Comparison of ENCODE assay signal across 9 cellular contexts in the genomic region with DNA sequence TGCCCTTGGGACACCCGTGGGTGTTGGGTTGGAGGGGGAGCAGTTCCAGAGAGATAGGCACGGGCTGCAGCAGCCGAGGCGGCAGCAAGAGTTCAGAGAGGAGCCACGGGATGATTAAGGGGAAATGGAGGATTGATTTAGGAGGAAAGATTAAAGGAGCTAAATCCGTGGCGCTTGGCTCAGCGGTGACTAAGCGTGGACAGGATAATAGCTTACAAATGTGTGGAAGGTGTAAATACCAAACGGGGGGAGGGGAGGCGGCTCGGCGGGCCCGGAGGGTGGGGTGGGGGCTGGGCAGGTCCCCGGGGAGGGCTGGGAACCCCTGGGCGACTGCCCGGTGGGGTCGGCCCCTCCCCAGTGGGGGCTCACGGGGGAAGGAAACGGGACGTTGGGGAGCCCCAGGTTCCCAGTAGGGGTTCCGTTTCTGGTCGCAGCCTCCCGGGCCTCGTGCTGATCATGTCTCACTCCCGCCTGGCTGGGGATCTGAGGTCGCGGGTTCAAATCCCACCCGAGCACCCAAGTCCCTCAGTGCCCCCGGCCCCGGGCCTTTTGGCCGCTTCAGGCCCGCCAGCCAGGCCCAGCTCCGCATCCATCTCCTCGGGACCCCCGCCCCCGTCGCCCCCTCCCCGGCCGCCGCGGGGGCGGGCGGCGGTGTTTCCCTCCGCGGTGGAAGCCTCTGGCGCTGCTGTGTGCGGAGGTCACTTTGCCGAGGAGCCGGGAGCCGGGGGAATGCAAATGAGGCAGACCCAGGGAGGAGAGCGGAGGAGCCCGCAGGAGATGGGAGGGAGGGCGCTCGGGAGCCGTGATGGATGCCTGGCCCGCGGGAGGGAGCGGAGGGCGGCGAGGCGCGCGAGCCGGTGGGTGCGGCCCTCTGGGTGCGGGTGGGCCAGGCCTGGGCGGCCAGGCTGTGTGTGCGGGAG. TPM values are rescaled to one million over a fixed set of nuclear protein-coding genes. Genes with fewer than 3 reads are reported as not detected.
DNase-seq lines count a peak whose midpoint lies in the region; ATAC-seq, FAIRE-seq and TF ChIP-seq lines count a peak whose summit lies in the region.
"Had no signal": no experiment of that assay in that cellular context is flagged by ENCODE, and none has a peak within 500 bp of the region (broad histone marks: within the 10 kb centered on the region; RNA-seq: fewer than 3 reads in every experiment).

No MANE protein-coding gene starts in this region.

- TF ChIP-seq RAD21 in SK-N-SH (IDR thresholded peaks at IDR 0.05; ENCODE audit: low read length), result no peak

- H3K27me3 ChIP-seq in breast epithelium, result peaks cover 2 to 46% of the 10 kb centered on the region in 2 donors
- H3K27me3 ChIP-seq in left lung, result peaks cover 40 to 100% of the 10 kb centered on the region in 2 donors
- 0 out of 2 replicates have a peak, but pooled peaks cover under 1% of the 10 kb centered on the region for H3K27me3 ChIP-seq in SK-N-SH (ENCODE audit: insufficient read depth)

- no peak overlapping the region for H3K4me2 ChIP-seq in SK-N-SH

- CTCF ChIA-PET in SK-N-SH (lab: Yijun Ruan, JAX), result interaction anchor here (0.8 to 62.1 kb wide), 8 partner anchors 7 to 121 kb away, joined by 3 to 2824 read pairs (median 88); partner anchors contain the start of genes ASIC4, CHPF, GMPPA and TMEM198

- POLR2A ChIA-PET in SK-N-SH (lab: Yijun Ruan, JAX), result interaction anchor here (1.4 to 8.0 kb wide), 2 partner anchors 10 kb away, joined by 4 to 210 read pairs; partner anchors contain the start of gene ASIC4

- no peaks in the 10 kb centered on the region for H3K36me3 Mint-ChIP-seq in HFFc6 (ENCODE audit: low read depth)

- H3K36me3 ChIP-seq in breast epithelium, result no peaks in the 10 kb centered on the region
- no peaks in the 10 kb centered on the region for H3K36me3 ChIP-seq in left lung
- no peaks in the 10 kb centered on the region for H3K36me3 ChIP-seq in SK-N-SH (replicated peaks in 1 of 2; ENCODE audit: control insufficient read depth in 1 of 2, insufficient read depth in 2 of 2, low read length in 1 of 2)

- H3K4me1 Mint-ChIP-seq in HFFc6 (ENCODE audit: low read depth), result peaks cover 37% of the 10 kb centered on the region

- peak; percentile 24 for ATAC-seq in left lung
- ATAC-seq in HG02610 (IDR thresholded peaks at IDR 0.05; ENCODE audit: unreplicated experiment), result no peak

- no peaks in the 10 kb centered on the region for H3F3A ChIP-seq in SK-N-SH (replicated peaks; ENCODE audit: insufficient read depth)

- H3K4me3 ChIP-seq in breast epithelium (peak overlapping the region; percentile 12 to 55 (median 40)), left lung (no peak overlapping the region), SK-N-SH (ENCODE audit: low read depth in 2 of 2, low read length in 1 of 2) (no peak overlapping the region)

- H3K27me3 Mint-ChIP-seq in HFFc6 (ENCODE audit: insufficient read depth), result peaks cover 11% of the 10 kb centered on the region; the same call in 1 of the 2 replicates

- 71% methylated on average over 40 of the region's 70 CpGs for WGBS in SK-N-SH (ENCODE audit: low lambda C conversion rate)

- H3K27ac ChIP-seq in breast epithelium, result peak overlapping the region in 1 of 2 donors; percentile 38
- H3K27ac ChIP-seq in left lung, result no peak overlapping the region
- H3K27ac ChIP-seq in SK-N-SH (ENCODE audit: low read depth in 2 of 2, low read length in 1 of 2), result peak overlapping the region in 1 of 2 experiments; percentile 90; a peak in 2 of 4 replicates

- H2AFZ ChIP-seq in SK-N-SH (ENCODE audit: low read depth), result no peak overlapping the region

- no peaks in the 10 kb centered on the region for H3K79me2 ChIP-seq in SK-N-SH (ENCODE audit: insufficient read depth)

- FAIRE-seq in HTR-8/SVneo (lab: Jason Lieb, UNC), result no peak

- TF ChIP-seq EP300 in SK-N-SH (IDR thresholded peaks at IDR 0.05; ENCODE audit: borderline replicate concordance in 1 of 2, low read depth in 1 of 2, low read length in 1 of 2), result no peak

- no peak for TF ChIP-seq POLR2A in breast epithelium (IDR thresholded peaks at IDR 0.05)

- H3K4me3 Mint-ChIP-seq in HFFc6, result peak overlapping the region; percentile 79

- no peak overlapping the region for H3K9ac ChIP-seq in SK-N-SH

- intact Hi-C loops in breast epithelium (cut with DNase I; ENCODE audit: low total_unique reads) (loop anchor here (10.0 kb wide), 2 partner anchors 48 to 118 kb away; no protein-coding TSS in a partner anchor), left lung (cut with DNase I) (no loop called here)

- TF ChIP-seq CTCF in HFFc6 (IDR thresholded peaks at IDR 0.05) (no peak), breast epithelium (IDR thresholded peaks at IDR 0.05) (no peak), left lung (IDR thresholded peaks at IDR 0.05) (no peak), SK-N-SH (IDR thresholded peaks at IDR 0.05) (no peak)

- H3K27ac Mint-ChIP-seq in HFFc6, result peak overlapping the region; percentile 91

- H3K9me3 ChIP-seq in breast epithelium, result no peaks in the 10 kb centered on the region
- no peaks in the 10 kb centered on the region for H3K9me3 ChIP-seq in left lung
- no peaks in the 10 kb centered on the region for H3K9me3 ChIP-seq in SK-N-SH

- H4K20me1 ChIP-seq in SK-N-SH (ENCODE audit: insufficient read depth), result no peaks in the 10 kb centered on the region

- in situ Hi-C loops in ACHN (cut with HindIII; ENCODE audit: low pct_ligation_motif_present, low pct_unique_long_range_greater_than_20kb, low sequenced_read_pairs), result no loop called here

- no peaks in the 10 kb centered on the region for H3K9me3 Mint-ChIP-seq in HFFc6

- H3K4me1 ChIP-seq in breast epithelium, result peaks cover 0 to 8% of the 10 kb centered on the region in 2 donors
- H3K4me1 ChIP-seq in left lung, result peaks cover 0 to 9% of the 10 kb centered on the region in 2 donors
- H3K4me1 ChIP-seq in SK-N-SH (ENCODE audit: control insufficient read depth in 1 of 2, insufficient read depth in 2 of 2, low read depth in 1 of 2, low read length in 1 of 2), result peaks cover 12 to 76% of the 10 kb centered on the region in 2 experiments; a peak in 2 of 4 replicates

- DNase-seq in ACHN, result peak; percentile 77
- DNase-seq in HFFc6, result peak; percentile 84
- DNase-seq in breast epithelium (ENCODE audit: low spot score in 2 of 2), result no peak
- DNase-seq in left lung, result peak in 1 of 2 donors; percentile 77
- DNase-seq in HTR-8/SVneo (ENCODE audit: insufficient read length, low spot score), result no peak
- no peak for DNase-seq in SK-N-SH
- no peak for DNase-seq in NCI-H774 (lab: John Stamatoyannopoulos, UW)

- no peaks in the 10 kb centered on the region for H3K9me2 ChIP-seq in SK-N-SH

TF ChIP-seq in SK-N-SH, 30 proteins besides CTCF, POLR2A, EP300 and RAD21:
- no peak for TF ChIP-seq TCF12 (IDR thresholded peaks at IDR 0.05)

RNA-seq across cellular contexts. Expression of gene ASIC4, which starts 8.1 kb away (rescaled TPM):
- under 1 TPM in 3 of 6 experiments, not detected in 3; 0.05 to 0.19 (median 0.07) TPM for total RNA-seq in HFFc6 (2021; fragmentation: NEBNext Ultra II Directional; extraction: Animal tissue kit (Norgen Biotek cat#: 25700))
- total RNA-seq in breast epithelium, result under 1 TPM in 1 of 3 donors, not detected in 2; 0.44 TPM
- total RNA-seq in left lung, result not detected
- 0.05 and 0.10 TPM in 2 replicates for polyA plus RNA-seq in SK-N-SH (2012; rRNA removed)
- polyA plus RNA-seq in SK-N-SH (2012; cell fraction: cytosol; rRNA removed), result 0.04 and 0.30 TPM in 2 replicates
- 0.79 and 1.00 TPM in 2 replicates for polyA plus RNA-seq in SK-N-SH (2012; cell fraction: nucleus; rRNA removed)

RNA-seq across cellular contexts. Expression of gene CHPF, which starts 21.2 kb away (rescaled TPM):
- 100 to 1,000 TPM; 116 to 190 (median 139) TPM for total RNA-seq in HFFc6 (2021; fragmentation: NEBNext Ultra II Directional; extraction: Animal tissue kit (Norgen Biotek cat#: 25700))
- total RNA-seq in breast epithelium (10 to 100 TPM; 46.5 to 58.9 (median 49.0) TPM), left lung (100 to 1,000 TPM in 1 of 2 donors, 10 to 100 TPM in 1; 61.6 to 114 TPM)
- polyA plus RNA-seq in SK-N-SH (2012; rRNA removed), result 119 and 141 TPM in 2 replicates
- polyA plus RNA-seq in SK-N-SH (2012; cell fraction: cytosol; rRNA removed), result 65.6 and 129 TPM in 2 replicates
- 113 and 151 TPM in 2 replicates for polyA plus RNA-seq in SK-N-SH (2012; cell fraction: nucleus; rRNA removed)

RNA-seq across cellular contexts. Expression of gene TMEM198, which starts 21.5 kb away (rescaled TPM):
- 1 to 10 TPM; 2.3 to 2.8 (median 2.7) TPM for total RNA-seq in HFFc6 (2021; fragmentation: NEBNext Ultra II Directional; extraction: Animal tissue kit (Norgen Biotek cat#: 25700))
- total RNA-seq in breast epithelium (1 to 10 TPM; 1.6 to 1.9 (median 1.8) TPM), left lung (1 to 10 TPM; 2.9 to 3.5 TPM)
- 4.7 and 7.0 TPM in 2 replicates for polyA plus RNA-seq in SK-N-SH (2012; rRNA removed)
- 1.0 and 1.7 TPM in 2 replicates for polyA plus RNA-seq in SK-N-SH (2012; cell fraction: cytosol; rRNA removed)
- 43.9 and 63.2 TPM in 2 replicates for polyA plus RNA-seq in SK-N-SH (2012; cell fraction: nucleus; rRNA removed)

RNA-seq across cellular contexts. Expression of gene GMPPA, which starts 23.7 kb away (rescaled TPM):
- total RNA-seq in HFFc6 (2021; fragmentation: NEBNext Ultra II Directional; extraction: Animal tissue kit (Norgen Biotek cat#: 25700)), result 10 to 100 TPM; 68.9 to 85.3 (median 74.1) TPM
- 10 to 100 TPM; 15.7 to 33.4 (median 29.7) TPM for total RNA-seq in breast epithelium
- 10 to 100 TPM; 43.7 to 50.1 TPM for total RNA-seq in left lung
- 61.3 and 75.1 TPM in 2 replicates for polyA plus RNA-seq in SK-N-SH (2012; rRNA removed)
- polyA plus RNA-seq in SK-N-SH (2012; cell fraction: cytosol; rRNA removed), result 27.7 and 39.9 TPM in 2 replicates
- polyA plus RNA-seq in SK-N-SH (2012; cell fraction: nucleus; rRNA removed), result 157 and 170 TPM in 2 replicates

RNA-seq across cellular contexts. Expression of gene OBSL1, which starts 49.0 kb away (rescaled TPM):
- total RNA-seq in HFFc6 (2021; fragmentation: NEBNext Ultra II Directional; extraction: Animal tissue kit (Norgen Biotek cat#: 25700)), result 10 to 100 TPM; 60.0 to 85.2 (median 65.8) TPM
- total RNA-seq in breast epithelium, result 10 to 100 TPM; 69.2 to 91.9 (median 73.1) TPM
- total RNA-seq in left lung, result 10 to 100 TPM; 43.4 to 65.0 TPM
- polyA plus RNA-seq in SK-N-SH (2012; rRNA removed), result 70.9 and 93.0 TPM in 2 replicates
- 27.1 and 45.0 TPM in 2 replicates for polyA plus RNA-seq in SK-N-SH (2012; cell fraction: cytosol; rRNA removed)
- polyA plus RNA-seq in SK-N-SH (2012; cell fraction: nucleus; rRNA removed), result 274 and 319 TPM in 2 replicates
- total RNA-seq: T-helper 2 cell treated with Interferon-gamma antibody and Interleukin-4, amounts not matched to agents 100 ng/mL and 5 ng/mL, for 36 hours had no signal

Comparison
In these comparisons a context has a peak if more than half of its experiments do, and no peak if none do; other contexts are left out.
1. DNase-seq: peak in ACHN (single experiment) and HFFc6 (single experiment); none in breast epithelium (0 of 2), HTR-8/SVneo (single experiment), SK-N-SH (single experiment) and NCI-H774 (single experiment).
2. H3K4me3 ChIP-seq: peak in breast epithelium (3 of 3); none in left lung (0 of 2) and SK-N-SH (0 of 2).